Comparison of ENCODE assay signal across 1 cellular context in the genomic region with DNA sequence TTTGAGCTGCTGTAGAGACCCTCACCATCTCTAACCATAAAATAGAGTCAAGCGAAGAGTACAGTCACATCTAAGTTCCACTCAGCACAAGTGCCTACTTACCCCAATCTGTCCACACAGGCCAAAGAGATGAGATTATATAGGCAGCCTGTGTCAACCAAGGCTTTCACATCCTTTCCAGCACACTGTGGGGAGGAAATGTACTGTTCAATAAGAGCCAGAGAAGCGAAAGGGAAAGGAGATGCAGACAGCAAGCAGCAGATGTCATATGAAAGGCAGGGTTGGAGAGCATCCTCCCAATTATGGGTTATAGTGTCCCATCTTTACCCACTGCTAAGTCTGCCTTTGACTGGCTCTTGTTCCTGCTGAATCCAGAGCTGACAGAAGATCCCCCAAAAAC.
TF ChIP-seq lines count a peak whose summit lies in the region.

No MANE protein-coding gene starts in this region.

TF ChIP-seq in HepG2, 621 proteins besides CTCF, POLR2A, EP300 and RAD21:
- no peak for TF ChIP-seq MIXL1 (CRISPR knock-in tag; IDR thresholded peaks at IDR 0.05)
- TF ChIP-seq ZNF678 (CRISPR knock-in tag; IDR thresholded peaks at IDR 0.05): no peak
- TF ChIP-seq, protein P1, sequence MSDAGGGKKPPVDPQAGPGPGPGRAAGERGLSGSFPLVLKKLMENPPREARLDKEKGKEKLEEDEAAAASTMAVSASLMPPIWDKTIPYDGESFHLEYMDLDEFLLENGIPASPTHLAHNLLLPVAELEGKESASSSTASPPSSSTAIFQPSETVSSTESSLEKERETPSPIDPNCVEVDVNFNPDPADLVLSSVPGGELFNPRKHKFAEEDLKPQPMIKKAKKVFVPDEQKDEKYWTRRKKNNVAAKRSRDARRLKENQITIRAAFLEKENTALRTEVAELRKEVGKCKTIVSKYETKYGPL (CRISPR knock-in tag; IDR thresholded peaks at IDR 0.05): no peak
- TF ChIP-seq, protein P2, sequence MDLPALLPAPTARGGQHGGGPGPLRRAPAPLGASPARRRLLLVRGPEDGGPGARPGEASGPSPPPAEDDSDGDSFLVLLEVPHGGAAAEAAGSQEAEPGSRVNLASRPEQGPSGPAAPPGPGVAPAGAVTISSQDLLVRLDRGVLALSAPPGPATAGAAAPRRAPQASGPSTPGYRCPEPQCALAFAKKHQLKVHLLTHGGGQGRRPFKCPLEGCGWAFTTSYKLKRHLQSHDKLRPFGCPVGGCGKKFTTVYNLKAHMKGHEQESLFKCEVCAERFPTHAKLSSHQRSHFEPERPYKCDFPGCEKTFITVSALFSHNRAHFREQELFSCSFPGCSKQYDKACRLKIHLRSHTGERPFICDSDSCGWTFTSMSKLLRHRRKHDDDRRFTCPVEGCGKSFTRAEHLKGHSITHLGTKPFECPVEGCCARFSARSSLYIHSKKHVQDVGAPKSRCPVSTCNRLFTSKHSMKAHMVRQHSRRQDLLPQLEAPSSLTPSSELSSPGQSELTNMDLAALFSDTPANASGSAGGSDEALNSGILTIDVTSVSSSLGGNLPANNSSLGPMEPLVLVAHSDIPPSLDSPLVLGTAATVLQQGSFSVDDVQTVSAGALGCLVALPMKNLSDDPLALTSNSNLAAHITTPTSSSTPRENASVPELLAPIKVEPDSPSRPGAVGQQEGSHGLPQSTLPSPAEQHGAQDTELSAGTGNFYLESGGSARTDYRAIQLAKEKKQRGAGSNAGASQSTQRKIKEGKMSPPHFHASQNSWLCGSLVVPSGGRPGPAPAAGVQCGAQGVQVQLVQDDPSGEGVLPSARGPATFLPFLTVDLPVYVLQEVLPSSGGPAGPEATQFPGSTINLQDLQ (CRISPR knock-in tag; IDR thresholded peaks at IDR 0.05): no peak
- TF ChIP-seq PLRG1 (conservative IDR thresholded peaks at IDR 0.05): no peak
- TF ChIP-seq TOPORS (CRISPR knock-in tag; IDR thresholded peaks at IDR 0.05): no peak
- TF ChIP-seq, protein P3, sequence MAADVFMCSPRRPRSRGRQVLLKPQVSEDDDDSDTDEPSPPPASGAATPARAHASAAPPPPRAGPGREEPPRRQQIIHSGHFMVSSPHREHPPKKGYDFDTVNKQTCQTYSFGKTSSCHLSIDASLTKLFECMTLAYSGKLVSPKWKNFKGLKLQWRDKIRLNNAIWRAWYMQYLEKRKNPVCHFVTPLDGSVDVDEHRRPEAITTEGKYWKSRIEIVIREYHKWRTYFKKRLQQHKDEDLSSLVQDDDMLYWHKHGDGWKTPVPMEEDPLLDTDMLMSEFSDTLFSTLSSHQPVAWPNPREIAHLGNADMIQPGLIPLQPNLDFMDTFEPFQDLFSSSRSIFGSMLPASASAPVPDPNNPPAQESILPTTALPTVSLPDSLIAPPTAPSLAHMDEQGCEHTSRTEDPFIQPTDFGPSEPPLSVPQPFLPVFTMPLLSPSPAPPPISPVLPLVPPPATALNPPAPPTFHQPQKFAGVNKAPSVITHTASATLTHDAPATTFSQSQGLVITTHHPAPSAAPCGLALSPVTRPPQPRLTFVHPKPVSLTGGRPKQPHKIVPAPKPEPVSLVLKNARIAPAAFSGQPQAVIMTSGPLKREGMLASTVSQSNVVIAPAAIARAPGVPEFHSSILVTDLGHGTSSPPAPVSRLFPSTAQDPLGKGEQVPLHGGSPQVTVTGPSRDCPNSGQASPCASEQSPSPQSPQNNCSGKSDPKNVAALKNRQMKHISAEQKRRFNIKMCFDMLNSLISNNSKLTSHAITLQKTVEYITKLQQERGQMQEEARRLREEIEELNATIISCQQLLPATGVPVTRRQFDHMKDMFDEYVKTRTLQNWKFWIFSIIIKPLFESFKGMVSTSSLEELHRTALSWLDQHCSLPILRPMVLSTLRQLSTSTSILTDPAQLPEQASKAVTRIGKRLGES (CRISPR knock-in tag; IDR thresholded peaks at IDR 0.05; ENCODE audit: borderline replicate concordance): no peak
- no peak for TF ChIP-seq ZNF614 (CRISPR knock-in tag; IDR thresholded peaks at IDR 0.05; ENCODE audit: borderline replicate concordance)
- TF ChIP-seq ZNF326 (CRISPR knock-in tag; IDR thresholded peaks at IDR 0.05; ENCODE audit: borderline replicate concordance): no peak
- TF ChIP-seq STAG1 (CRISPR knock-in tag; IDR thresholded peaks at IDR 0.05): no peak
